24 cellular contexts compared by ENCODE assay signal in genomic region chr3:126656376-126657134, GRCh38.
"Had no signal": no experiment of that assay in that cellular context is flagged by ENCODE, and none has a peak within 500 bp of the region (broad histone marks: within the 10 kb centered on the region; RNA-seq: fewer than 3 reads in every experiment).

No MANE protein-coding gene starts in this region.

- DNase-seq: activated CD4-positive, alpha-beta T cell treated with anti-CD3 and anti-CD28 coated beads, Interleukin-2, amount 10 ng/mL, durations not matched to agents 24 days and 14 days; activated CD4-positive, alpha-beta T cell treated with anti-CD3 and anti-CD28 coated beads, Interleukin-2, amount 50 U/mL, for 48 hours; activated CD4-positive, CD25-positive, alpha-beta regulatory T cell treated with anti-CD3 and anti-CD28 coated beads, Interleukin-2, amount 50 U/mL, for 72 hours; activated T-cell treated with anti-CD3 and anti-CD28 coated beads for 4 hours; activated T-cell treated with anti-CD3 and anti-CD28 coated beads, Interleukin-2, amount 50 U/mL, for 72 hours; aorta; central memory CD4-positive, alpha-beta T cell; MM.1S; NCI-H1105 treated with DMSO at 0.1 percent for 48 hours; NCI-H1436 treated with DMSO at 0.1 percent for 48 hours; NCI-H187; NCI-H2081; NCI-H510A treated with DMSO at 0.1 percent for 48 hours; NCI-H69; NK-92 treated with Interleukin-12 subunit alpha and Interleukin-12 subunit beta, amount 100 ng/mL, for 24 hours; OCI-M1; RPMI8226; T-helper 1 cell; WERI-Rb-1 had no signal

- H3K4me3 ChIP-seq: breast epithelium, SK-N-MC had no signal

- H3K36me3 ChIP-seq: breast epithelium, WERI-Rb-1 had no signal

- H3K27ac ChIP-seq: breast epithelium, SK-N-MC, WERI-Rb-1 had no signal

- H3K36me3 Mint-ChIP-seq: activated naive CD4-positive, alpha-beta T cell treated with anti-CD3 and anti-CD28 coated beads, Interleukin-2, amount 50 U/mL, for 72 hours had no signal

- H3K27ac Mint-ChIP-seq: activated CD4-positive, alpha-beta T cell treated with anti-CD3 and anti-CD28 coated beads, Interleukin-2, amount 10 ng/mL, durations not matched to agents 24 days and 14 days; activated naive CD4-positive, alpha-beta T cell treated with anti-CD3 and anti-CD28 coated beads, Interleukin-2, amount 50 U/mL, for 72 hours; activated T-cell treated with anti-CD3 and anti-CD28 coated beads, Interleukin-2, amount 50 U/mL, for 72 hours had no signal

- ATAC-seq: activated naive CD4-positive, alpha-beta T cell treated with anti-CD3 and anti-CD28 coated beads, Interleukin-2, amount 50 U/mL, for 72 hours; activated T-cell treated with anti-CD3 and anti-CD28 coated beads, Interleukin-2, amount 50 U/mL, for 72 hours; Panc1; Right ventricle myocardium inferior had no signal

- H3K9me3 ChIP-seq: breast epithelium had no signal

- H3K4me3 Mint-ChIP-seq: activated CD4-positive, alpha-beta T cell treated with anti-CD3 and anti-CD28 coated beads, Interleukin-2, amount 10 ng/mL, durations not matched to agents 24 days and 14 days had no signal

- H3K9me3 Mint-ChIP-seq: activated naive CD4-positive, alpha-beta T cell treated with anti-CD3 and anti-CD28 coated beads, Interleukin-2, amount 50 U/mL, for 72 hours; activated T-cell treated with anti-CD3 and anti-CD28 coated beads, Interleukin-2, amount 50 U/mL, for 72 hours had no signal
